In the genomic region with DNA sequence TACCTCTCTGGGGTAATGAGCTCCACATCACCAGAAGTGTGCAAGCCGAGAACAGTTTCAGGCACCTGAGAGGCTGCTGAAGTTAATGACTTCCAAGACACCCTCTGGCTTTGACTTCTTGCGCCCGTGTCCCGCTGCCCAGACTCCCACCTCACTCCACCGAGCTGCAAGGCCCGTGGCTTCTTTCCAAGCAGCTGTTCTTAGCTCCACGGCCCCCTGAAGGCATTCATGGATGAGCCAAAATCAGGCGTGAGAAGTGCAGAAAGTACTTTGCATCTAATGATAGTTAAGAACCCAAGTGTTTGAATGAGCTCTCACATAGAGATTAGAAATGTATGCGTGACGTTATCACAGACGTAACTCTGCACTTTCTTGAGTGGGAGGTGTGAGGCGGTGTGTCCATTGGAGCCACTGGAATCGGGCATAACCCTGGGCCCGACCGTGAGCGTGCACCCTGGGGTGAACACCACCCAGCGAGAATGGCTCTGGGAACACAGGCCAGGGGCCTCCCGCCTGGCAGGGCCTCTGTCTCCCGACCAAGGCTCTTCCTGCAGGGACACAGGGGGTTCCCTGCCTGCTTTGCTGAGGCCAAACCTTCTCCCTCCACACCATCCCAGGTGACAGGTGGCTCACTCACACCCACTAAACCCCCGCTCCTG, we compare ENCODE assay signal across 29 cellular contexts.
"Had no signal": no experiment of that assay in that cellular context is flagged by ENCODE, and none has a peak within 500 bp of the region (broad histone marks: within the 10 kb centered on the region; RNA-seq: fewer than 3 reads in every experiment).

No MANE protein-coding gene starts in this region.

- H3K4me2 ChIP-seq: KMS-11 had no signal

- FAIRE-seq: colon had no signal

- H3K27ac ChIP-seq: brain microvascular endothelial cell, KMS-11, VCaP had no signal

- H3K9ac ChIP-seq: KMS-11 had no signal

- DNase-seq: activated CD4-positive, alpha-beta T cell treated with anti-CD3 and anti-CD28 coated beads, Interleukin-2, amount 10 ng/mL, durations not matched to agents 24 days and 14 days; activated CD4-positive, alpha-beta T cell treated with anti-CD3 and anti-CD28 coated beads, Interleukin-2, amount 50 U/mL, for 4 hours; activated CD8-positive, alpha-beta T cell treated with anti-CD3 and anti-CD28 coated beads for 36 hours; activated effector memory CD4-positive, alpha-beta T cell treated with anti-CD3 and anti-CD28 coated beads, Interleukin-2, amount 50 U/mL, for 16 hours; activated naive CD4-positive, alpha-beta T cell; activated naive CD4-positive, alpha-beta T cell treated with anti-CD3 and anti-CD28 coated beads, Interleukin-2, amount 50 U/mL, for 16 hours; activated naive CD8-positive, alpha-beta T cell treated with anti-CD3 and anti-CD28 coated beads for 36 hours; activated T-cell treated with anti-CD3 and anti-CD28 coated beads, Interleukin-2, amount 50 U/mL, for 1 hour; activated T-cell treated with anti-CD3 and anti-CD28 coated beads, Interleukin-2, amount 50 U/mL, for 72 hours; amniotic stem cell; aorta; brain microvascular endothelial cell; central memory CD4-positive, alpha-beta T cell; MM.1S; MV-4-11; NCI-H1105; NCI-H1417 treated with DMSO at 0.1 percent for 48 hours; NCI-H1694; NCI-H2029; NCI-H345; NCI-H524 treated with DMSO at 0.1 percent for 48 hours; SIG-M5; SW 1271; T-helper 1 cell; T-helper 2 cell; T-helper 9 cell had no signal

- H3K27me3 ChIP-seq: brain microvascular endothelial cell had no signal
